In genomic region chr6:39666706-39667489, GRCh38 we compare ENCODE assay signal across 25 cellular contexts. TPM values are rescaled to one million over a fixed set of nuclear protein-coding genes. Genes with fewer than 3 reads are reported as not detected.
"Had no signal": no experiment of that assay in that cellular context is flagged by ENCODE, and none has a peak within 500 bp of the region (broad histone marks: within the 10 kb centered on the region; RNA-seq: fewer than 3 reads in every experiment).

No MANE protein-coding gene starts in this region.

- H3K27ac ChIP-seq: brain microvascular endothelial cell, epithelial cell of prostate, prostate gland, right lobe of liver, testis, upper lobe of left lung had no signal

- H3K4me3 ChIP-seq: mucosa of descending colon, prostate gland, right lobe of liver, smooth muscle cell, testis, upper lobe of left lung had no signal

- H3K9me3 ChIP-seq: mucosa of descending colon, prostate gland, right lobe of liver, testis, upper lobe of left lung had no signal

- H3K4me3 Mint-ChIP-seq: activated CD8-positive, alpha-beta T cell treated with anti-CD3 and anti-CD28 coated beads, Interleukin-2, amount 10 ng/mL, durations not matched to agents 7 days and 5 days; activated naive CD8-positive, alpha-beta T cell treated with anti-CD3 and anti-CD28 coated beads for 36 hours; dendritic cell treated with granulocyte-macrophage colony-stimulating factor and Interleukin-4, amounts not matched to agents 40 ng/mL and 50 ng/mL, for 4 days; effector memory CD8-positive, alpha-beta T cell; naive thymus-derived CD8-positive, alpha-beta T cell had no signal

- H3K4me2 ChIP-seq: smooth muscle cell had no signal

- H3K27me3 ChIP-seq: brain microvascular endothelial cell, right lobe of liver, testis, upper lobe of left lung had no signal

- H3K4me1 ChIP-seq: prostate gland, testis, upper lobe of left lung had no signal

- H3K36me3 Mint-ChIP-seq: activated naive CD8-positive, alpha-beta T cell treated with anti-CD3 and anti-CD28 coated beads for 36 hours; naive thymus-derived CD8-positive, alpha-beta T cell had no signal

- H3K36me3 ChIP-seq: brain microvascular endothelial cell, prostate gland, right lobe of liver, upper lobe of left lung had no signal

- H3K9me3 Mint-ChIP-seq: activated naive CD8-positive, alpha-beta T cell treated with anti-CD3 and anti-CD28 coated beads for 36 hours; dendritic cell treated with granulocyte-macrophage colony-stimulating factor and Interleukin-4, amounts not matched to agents 40 ng/mL and 50 ng/mL, for 4 days; effector memory CD8-positive, alpha-beta T cell had no signal

- H3K4me1 Mint-ChIP-seq: naive thymus-derived CD8-positive, alpha-beta T cell had no signal

- H3K27ac Mint-ChIP-seq: activated CD8-positive, alpha-beta T cell treated with anti-CD3 and anti-CD28 coated beads, Interleukin-2, amount 10 ng/mL, durations not matched to agents 7 days and 5 days; activated naive CD8-positive, alpha-beta T cell treated with anti-CD3 and anti-CD28 coated beads for 36 hours; dendritic cell treated with granulocyte-macrophage colony-stimulating factor and Interleukin-4, amounts not matched to agents 40 ng/mL and 50 ng/mL, for 4 days; effector memory CD8-positive, alpha-beta T cell; naive thymus-derived CD8-positive, alpha-beta T cell had no signal

- DNase-seq: activated CD4-positive, alpha-beta T cell treated with anti-CD3 and anti-CD28 coated beads for 48 hours; activated CD8-positive, alpha-beta memory T cell treated with anti-CD3 and anti-CD28 coated beads, Interleukin-2, amount 50 U/mL, for 4 hours; activated CD8-positive, alpha-beta T cell treated with anti-CD3 and anti-CD28 coated beads, Interleukin-2, amount 10 ng/mL, durations not matched to agents 7 days and 5 days; activated gamma-delta T cell; activated naive CD8-positive, alpha-beta T cell treated with anti-CD3 and anti-CD28 coated beads for 36 hours; activated T-cell treated with anti-CD3 and anti-CD28 coated beads, Interleukin-2, amount 50 U/mL, for 48 hours; brain microvascular endothelial cell; cerebellar nuclear complex; effector memory CD8-positive, alpha-beta T cell; islet precursor cell; mammary epithelial cell; mucosa of descending colon; naive thymus-derived CD8-positive, alpha-beta T cell; right lobe of liver; stimulated activated CD4-positive, alpha-beta T cell treated with anti-CD3 and anti-CD28 coated beads, Interleukin-4, amount 100 ng/mL, for 4 hours; stimulated activated CD8-positive, alpha-beta memory T cell treated with anti-CD3 and anti-CD28 coated beads, Interleukin-4, amount 100 ng/mL, for 48 hours; stimulated activated naive CD4-positive, alpha-beta T cell treated with Interleukin-2 at 50 U/mL for 16 hours; T-helper 2 cell; testis; upper lobe of left lung had no signal

- ATAC-seq: activated CD8-positive, alpha-beta T cell treated with anti-CD3 and anti-CD28 coated beads, Interleukin-2, amount 10 ng/mL, durations not matched to agents 7 days and 5 days; effector memory CD8-positive, alpha-beta T cell; left lobe of liver; mucosa of descending colon; naive thymus-derived CD8-positive, alpha-beta T cell; right lobe of liver had no signal

RNA-seq across cellular contexts. Expression of gene KIF6, which starts 58.3 kb away (rescaled TPM):
- total RNA-seq: activated CD8-positive, alpha-beta T cell treated with anti-CD3 and anti-CD28 coated beads, Interleukin-2, amount 10 ng/mL, durations not matched to agents 7 days and 5 days; naive thymus-derived CD8-positive, alpha-beta T cell had no signal
